8 cellular contexts compared by ENCODE assay signal in the genomic region with DNA sequence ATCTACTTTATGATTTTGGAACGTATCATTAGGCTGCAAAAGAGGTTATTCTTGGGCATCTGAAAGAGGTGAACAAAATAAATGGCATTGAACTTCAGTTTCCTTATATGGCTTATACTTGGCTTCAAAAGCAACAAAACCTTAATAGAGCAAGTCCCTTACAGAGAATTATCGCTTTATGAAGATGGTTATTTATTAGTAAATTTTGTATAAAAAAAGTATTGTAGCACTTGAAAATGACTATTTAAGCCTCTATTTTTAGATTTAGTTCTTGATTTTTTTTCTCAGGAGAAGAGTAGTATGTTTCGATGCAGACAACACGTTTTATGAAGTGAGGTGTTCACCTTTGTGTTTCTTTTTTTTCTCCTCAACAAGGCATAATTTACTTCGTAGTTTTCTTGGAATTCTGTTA. TPM values are rescaled to one million over a fixed set of nuclear protein-coding genes. Genes with fewer than 3 reads are reported as not detected.
DNase-seq lines count a peak whose midpoint lies in the region; ATAC-seq, FAIRE-seq and TF ChIP-seq lines count a peak whose summit lies in the region.

No MANE protein-coding gene starts in this region.

- no peak for TF ChIP-seq CTCF in left ventricle myocardium inferior (IDR thresholded peaks at IDR 0.05; ENCODE audit: borderline replicate concordance)
- no peak for TF ChIP-seq CTCF in K562 (IDR thresholded peaks at IDR 0.05 in 2 of 3, conservative IDR thresholded peaks at IDR 0.05 in 1 of 3; ENCODE audit: insufficient read depth in 2 of 3, low read depth in 1 of 3, low read length in 3 of 3)
- no peak for TF ChIP-seq CTCF in GM20000 (IDR thresholded peaks at IDR 0.05; ENCODE audit: extremely low read depth, missing control alignments)

- H3K23ac ChIP-seq in mesenchymal stem cell (ENCODE audit: low read length in 2 of 2) = no peak overlapping the region

- intact Hi-C loops in left ventricle myocardium inferior (cut with micrococcal nuclease) (loop anchor here (10.0 kb wide), 1 partner anchor 86 kb away; no protein-coding TSS in a partner anchor), Right ventricle myocardium inferior (cut with DNase I) (loop anchor here (10.0 kb wide), 1 partner anchor 86 kb away; no protein-coding TSS in a partner anchor), K562 (cut with micrococcal nuclease) (loop anchor here (5.0 to 10.0 kb wide), 2 partner anchors 206 to 304 kb away; a partner anchor contains a TSS)

- no peak overlapping the region for H4K8ac ChIP-seq in mesenchymal stem cell (ENCODE audit: low read length)

- no TSS peak for BruUV-seq in K562 (replicated peaks; lab: Mats Ljungman, UMichigan)

- no peak for TF ChIP-seq EP300 in K562 (IDR thresholded peaks at IDR 0.05; ENCODE audit: low read length)

- H2AFZ ChIP-seq in K562 (ENCODE audit: low read depth, low read length) (no peak overlapping the region), mesenchymal stem cell (ENCODE audit: low read depth, low read length) (no peak overlapping the region)

- H4K20me1 ChIP-seq in K562 (replicated peaks; ENCODE audit: control insufficient read depth, insufficient read depth, low read length) = peaks cover 8% of the 10 kb centered on the region; the same call in 1 of the 2 replicates

- H3K27ac ChIP-seq in left ventricle myocardium inferior (replicated peaks) (peak overlapping the region; percentile 100), K562 (ENCODE audit: extremely low read depth, low read depth, low read length) (peak overlapping the region; percentile 97), mesenchymal stem cell (ENCODE audit: low read length, poor library complexity, severe bottlenecking) (no peak overlapping the region)

- no peak for TF ChIP-seq RAD21 in K562 (CRISPR knock-in tag; conservative IDR thresholded peaks at IDR 0.05 in 1 of 2, IDR thresholded peaks at IDR 0.05 in 1 of 2)

- ATAC-seq in Right ventricle myocardium inferior = no peak
- no peak for ATAC-seq in K562

- CTCF ChIA-PET in K562 (lab: Yijun Ruan, JAX; ENCODE audit: low intra/inter-chr PET ratio) = no interaction called here

- H3K9me3 ChIP-seq in left ventricle myocardium inferior (replicated peaks) (no peaks in the 10 kb centered on the region), K562 (replicated peaks; ENCODE audit: control insufficient read depth, insufficient read depth, low read depth, low read length) (no peaks in the 10 kb centered on the region), mesenchymal stem cell (ENCODE audit: control insufficient read depth, low read length) (no peaks in the 10 kb centered on the region)

- POLR2A ChIA-PET in K562 (lab: Yijun Ruan, JAX) = no interaction called here

- H3K27me3 ChIP-seq in left ventricle myocardium inferior (ENCODE audit: low read depth) (no peaks in the 10 kb centered on the region), K562 (ENCODE audit: control insufficient read depth in 2 of 2, insufficient read depth in 2 of 2, low read length in 2 of 2) (no peaks in the 10 kb centered on the region), mesenchymal stem cell (ENCODE audit: control insufficient read depth in 1 of 2, insufficient read depth in 1 of 2, low read length in 2 of 2) (no peaks in the 10 kb centered on the region)

- no peak overlapping the region for H3K14ac ChIP-seq in mesenchymal stem cell (ENCODE audit: low read length in 2 of 2)

- H3K36me3 ChIP-seq in left ventricle myocardium inferior (peaks cover 7% of the 10 kb centered on the region), K562 (ENCODE audit: control insufficient read depth, insufficient read depth, low read length) (peaks cover 14% of the 10 kb centered on the region), mesenchymal stem cell (ENCODE audit: control insufficient read depth in 1 of 2, insufficient read depth in 2 of 2, low read depth in 1 of 2, low read length in 2 of 2) (peaks cover 3 to 5% of the 10 kb centered on the region in 2 experiments)

- H3K4ac ChIP-seq in mesenchymal stem cell (ENCODE audit: low read depth in 1 of 2, low read length in 2 of 2) = no peak overlapping the region

- no peaks in the 10 kb centered on the region for H3K9me1 ChIP-seq in K562 (ENCODE audit: control insufficient read depth, insufficient read depth, low read length)

- peaks cover 86% of the 10 kb centered on the region for H3K79me2 ChIP-seq in K562 (ENCODE audit: control insufficient read depth, insufficient read depth, low read length)

- no peak overlapping the region for H2BK15ac ChIP-seq in mesenchymal stem cell (ENCODE audit: low read depth, poor library complexity, severe bottlenecking)

- WGBS in K562 (ENCODE audit: insufficient coverage, low coverage, missing lambda C conversion rate) = 0% methylated on average over 5 of the region's 5 CpGs
- WGBS in mesenchymal stem cell = 83% methylated on average over 1 of the region's 5 CpGs

- no peak for FAIRE-seq in K562 (lab: Jason Lieb, UNC)

- in situ Hi-C loops in K562 (cut with MboI) = loop anchor here (5.0 kb wide), 1 partner anchor 104 kb away; no protein-coding TSS in a partner anchor

- H2AK5ac ChIP-seq in mesenchymal stem cell (ENCODE audit: low read length, severe bottlenecking) = no peak overlapping the region

- no peak overlapping the region for H2BK12ac ChIP-seq in mesenchymal stem cell (ENCODE audit: low read length in 2 of 2)

- H3K4me2 ChIP-seq in K562 (ENCODE audit: insufficient read depth, low read length) = peak overlapping the region; percentile 90
- no peak overlapping the region for H3K4me2 ChIP-seq in mesenchymal stem cell (ENCODE audit: low read length, poor library complexity, severe bottlenecking)

- H3K9ac ChIP-seq in K562 (ENCODE audit: insufficient read depth in 1 of 2, low read depth in 2 of 2, low read length in 2 of 2) = peak overlapping the region in 1 of 2 experiments; percentile 95; a peak in 3 of 4 replicates
- peak overlapping the region; percentile 100 for H3K9ac ChIP-seq in mesenchymal stem cell (ENCODE audit: low read length)

- no peaks in the 10 kb centered on the region for H3K79me1 ChIP-seq in mesenchymal stem cell (replicated peaks; ENCODE audit: low read length, poor library complexity, severe bottlenecking)

- DNase-seq in left ventricle myocardium inferior = no peak
- DNase-seq in Right ventricle myocardium inferior (ENCODE audit: missing footprints) = no peak
- no peak for DNase-seq in K562 (ENCODE audit: extremely low read depth in 1 of 4, low spot score in 3 of 4)
- peak; percentile 20 for DNase-seq in mesenchymal stem cell
- DNase-seq in GM20000 (ENCODE audit: low spot score) = no peak
- DNase-seq in inferior parietal cortex (ENCODE audit: extremely low spot score) = no peak
- no peak for DNase-seq in NCI-H345 (lab: John Stamatoyannopoulos, UW)
- DNase-seq in middle frontal gyrus (ENCODE audit: extremely low spot score, low spot score) = no peak

- peaks cover 64% of the 10 kb centered on the region for H3K4me1 ChIP-seq in left ventricle myocardium inferior
- peaks cover 5 to 16% of the 10 kb centered on the region in 2 experiments; a peak in 4 of 5 replicates for H3K4me1 ChIP-seq in K562 (replicated peaks in 1 of 2; ENCODE audit: control insufficient read depth in 2 of 2, insufficient read depth in 2 of 2, low read length in 2 of 2)
- H3K4me1 ChIP-seq in mesenchymal stem cell (ENCODE audit: control insufficient read depth, insufficient read depth, low read depth, low read length) = peaks cover 7% of the 10 kb centered on the region

- H2BK120ac ChIP-seq in mesenchymal stem cell (ENCODE audit: low read depth, low read length) = no peak overlapping the region

- TF ChIP-seq POLR2A in K562 (conservative IDR thresholded peaks at IDR 0.05) = no peak

- no peak overlapping the region for H4K91ac ChIP-seq in mesenchymal stem cell (ENCODE audit: low read length)

- H2BK5ac ChIP-seq in mesenchymal stem cell (ENCODE audit: low read depth, low read length, poor library complexity, severe bottlenecking) = no peak overlapping the region

- no peak overlapping the region for H3K18ac ChIP-seq in mesenchymal stem cell (ENCODE audit: low read depth in 1 of 2, low read length in 2 of 2)

- H3K4me3 ChIP-seq in left ventricle myocardium inferior (peak overlapping the region; percentile 92), K562 (peak overlapping the region; percentile 90), mesenchymal stem cell (ENCODE audit: insufficient read depth in 1 of 2, low read depth in 1 of 2, low read length in 2 of 2) (peak overlapping the region in 1 of 2 experiments; percentile 94)

TF ChIP-seq in K562, 482 proteins besides CTCF, POLR2A, EP300 and RAD21 (continues in another document):
- TF ChIP-seq ZNF561 (CRISPR knock-in tag; conservative IDR thresholded peaks at IDR 0.05) (no peak), ESRRA (IDR thresholded peaks at IDR 0.05; ENCODE audit: borderline replicate concordance, low read depth) (no peak), HCFC1 (IDR thresholded peaks at IDR 0.05; ENCODE audit: low read depth, low read length) (no peak)

RNA-seq across cellular contexts. Expression of a gene that starts 2.0 kb away (rescaled TPM):
- total RNA-seq in left ventricle myocardium inferior (38.0 TPM), Right ventricle myocardium inferior (30.5 TPM), K562 (2014; rRNA removed) (27.9 and 41.7 TPM in 2 replicates), K562 (2014; rRNA removed; fragmentation: Illumina TruSeq; extraction: Trizol) (62.1 and 80.5 TPM in 2 replicates), K562 (2015; rRNA removed; fragmentation: Illumina TruSeq; extraction: Trizol) (66.1 and 72.8 TPM in 2 replicates), K562 (2021) (47.5 and 50.8 TPM in 2 replicates)
- 112 and 233 TPM in 2 replicates for total RNA-seq in K562 (2011; cell fraction: chromatin; rRNA removed; ENCODE audit: low replicate concordance)
- 51.4 and 66.5 TPM in 2 replicates for total RNA-seq in K562 (2011; cell fraction: nucleolus; rRNA removed)
- total RNA-seq in K562 (2011; cell fraction: nucleoplasm; rRNA removed) = 75.7 and 89.3 TPM in 2 replicates
- polyA plus RNA-seq in K562 (2011; rRNA removed) (37.9 and 56.9 TPM in 2 replicates), K562 (2014; fragmentation: Illumina TruSeq; extraction: Trizol) (39.0 and 40.6 TPM in 2 replicates), K562 (2014; fragmentation: Nextera tagmentation; extraction: Ambion mirVana) (10 to 100 TPM; 11.9 to 12.1 TPM), K562 (2014; rRNA removed) (38.6 and 40.4 TPM in 2 replicates)
- polyA plus RNA-seq in K562 (2011; cell fraction: cytosol; rRNA removed) = 11.3 and 18.9 TPM in 2 replicates
- 35.7 and 43.4 TPM in 2 replicates for polyA plus RNA-seq in K562 (2011; cell fraction: nucleus; rRNA removed)
- polyA plus RNA-seq in K562 (2012) = 21.0 and 29.0 TPM in 2 replicates
- polyA minus RNA-seq in K562 (2011; rRNA and poly(A)+ RNA removed) = 120 and 130 TPM in 2 replicates
- polyA minus RNA-seq in K562 (2011; cell fraction: cytosol; rRNA and poly(A)+ RNA removed) = 29.4 and 46.2 TPM in 2 replicates
- 102 and 130 TPM in 2 replicates for polyA minus RNA-seq in K562 (2011; cell fraction: nucleus; rRNA and poly(A)+ RNA removed)
- polyA plus RNA-seq in mesenchymal stem cell (2013, experiment 1 of 2) = 49.1 TPM
- 47.5 TPM for polyA plus RNA-seq in mesenchymal stem cell (2013, experiment 2 of 2)
